Comparison of ENCODE assay signal across 8 cellular contexts in genomic region chr17:48055531-48056245, GRCh38. TPM values are rescaled to one million over a fixed set of nuclear protein-coding genes. Genes with fewer than 3 reads are reported as not detected.
DNase-seq lines count a peak whose midpoint lies in the region; ATAC-seq and TF ChIP-seq lines count a peak whose summit lies in the region.

No MANE protein-coding gene starts in this region.

- H3K36me3 ChIP-seq in CD8-positive, alpha-beta memory T cell (ENCODE audit: insufficient read depth, low read length): peaks cover 61% of the 10 kb centered on the region
- H3K36me3 ChIP-seq in RWPE2 (ENCODE audit: low read depth) (peaks cover 82% of the 10 kb centered on the region), spleen (peaks cover 5 to 100% (median 61%) of the 10 kb centered on the region in 6 donors)

- DNase-seq in CD8-positive, alpha-beta memory T cell: no peak
- DNase-seq in RWPE2 (ENCODE audit: low spot score) (no peak), erythroblast (lab: John Stamatoyannopoulos, UW) (peak; percentile 74 to 90), spleen (peak; percentile 34), KBM-7 (no peak), COLO829 (ENCODE audit: low spot score) (no peak), left colon (no peak)

- H3K9me3 Mint-ChIP-seq in CD8-positive, alpha-beta memory T cell: no peaks in the 10 kb centered on the region

- H3K9me3 ChIP-seq in CD8-positive, alpha-beta memory T cell (ENCODE audit: low read length): no peaks in the 10 kb centered on the region
- H3K9me3 ChIP-seq in RWPE2 (ENCODE audit: severe bottlenecking): no peaks in the 10 kb centered on the region
- no peaks in the 10 kb centered on the region for H3K9me3 ChIP-seq in spleen

- intact Hi-C loops in spleen (cut with DNase I; ENCODE audit: low total_unique reads) (no loop called here), left colon (cut with DNase I, micrococcal nuclease) (no loop called here)

- POLR2A ChIA-PET in CD8-positive, alpha-beta memory T cell (lab: Charles Lee): no interaction called here

- TF ChIP-seq POLR2A in erythroblast (IDR thresholded peaks at IDR 0.05; ENCODE audit: low read length): no peak
- no peak for TF ChIP-seq POLR2A in spleen (IDR thresholded peaks at IDR 0.05)

- peak overlapping the region in 5 of 8 donors; percentile 29 to 82 (median 73) for H3K27ac Mint-ChIP-seq in CD8-positive, alpha-beta memory T cell

- peak overlapping the region in 1 of 7 donors; percentile 55 for H3K4me3 Mint-ChIP-seq in CD8-positive, alpha-beta memory T cell

- H3K27ac ChIP-seq in CD8-positive, alpha-beta memory T cell (ENCODE audit: low read depth, low read length): peak overlapping the region; percentile 35
- H3K27ac ChIP-seq in RWPE2 (ENCODE audit: poor library complexity, severe bottlenecking) (peak overlapping the region; percentile 76), spleen (peak overlapping the region in 5 of 8 donors; percentile 38 to 97 (median 94))

- WGBS in spleen, 5 donors: 62 to 71% (median 64%) methylated on average over 5 of the region's 5 CpGs

- peaks cover 1 to 89% (median 23%) of the 10 kb centered on the region in 3 donors for H3K36me3 Mint-ChIP-seq in CD8-positive, alpha-beta memory T cell

- ATAC-seq in GM21447 (IDR thresholded peaks at IDR 0.05; ENCODE audit: unreplicated experiment) (peak; percentile 68), RWPE2 (ENCODE audit: low read depth) (peak; percentile 9; the same call in 2 of the 3 replicates), left colon (no peak)

- TF ChIP-seq CTCF in RWPE2 (IDR thresholded peaks at IDR 0.05; ENCODE audit: poor library complexity, severe bottlenecking) (no peak), spleen (IDR thresholded peaks at IDR 0.05 in 8 of 11, conservative IDR thresholded peaks at IDR 0.05 in 3 of 11) (no peak)

- no peaks in the 10 kb centered on the region for H3K27me3 Mint-ChIP-seq in CD8-positive, alpha-beta memory T cell

- H3K4me1 Mint-ChIP-seq in CD8-positive, alpha-beta memory T cell: peaks cover 38 to 45% (median 39%) of the 10 kb centered on the region in 3 donors

- no peaks in the 10 kb centered on the region for H3K27me3 ChIP-seq in CD8-positive, alpha-beta memory T cell (ENCODE audit: insufficient read depth, low read length, poor library complexity, severe bottlenecking)
- H3K27me3 ChIP-seq in RWPE2 (ENCODE audit: insufficient read depth, poor library complexity, severe bottlenecking): no peaks in the 10 kb centered on the region
- no peaks in the 10 kb centered on the region for H3K27me3 ChIP-seq in spleen (replicated peaks in 1 of 7)

- peaks cover 28% of the 10 kb centered on the region for H3K4me1 ChIP-seq in CD8-positive, alpha-beta memory T cell (ENCODE audit: insufficient read depth, low read length)
- H3K4me1 ChIP-seq in RWPE2 (ENCODE audit: insufficient read depth, poor library complexity, severe bottlenecking): peaks cover 49% of the 10 kb centered on the region
- H3K4me1 ChIP-seq in spleen: peaks cover 46 to 100% (median 80%) of the 10 kb centered on the region in 6 donors

- CTCF ChIA-PET in CD8-positive, alpha-beta memory T cell (lab: Charles Lee): interaction anchor here (0.7 kb wide), 1 partner anchor 24 kb away, joined by 3 read pairs; no protein-coding TSS in a partner anchor

- in situ Hi-C loops in KBM-7 (cut with MboI; ENCODE audit: low pct_unique_long_range_greater_than_20kb, low sequenced_read_pairs): no loop called here

- no peak overlapping the region for H3K4me3 ChIP-seq in CD8-positive, alpha-beta memory T cell (ENCODE audit: low read length)
- H3K4me3 ChIP-seq in RWPE2 (ENCODE audit: severe bottlenecking): no peak overlapping the region
- peak overlapping the region in 4 of 8 donors; percentile 36 to 98 (median 54) for H3K4me3 ChIP-seq in spleen

RNA-seq across cellular contexts. Expression of gene NFE2L1, which starts 7.5 kb away (rescaled TPM):
- total RNA-seq in CD8-positive, alpha-beta memory T cell: 10 to 100 TPM; 94.5 to 98.4 TPM
- 13.1 TPM for polyA plus RNA-seq in CD8-positive, alpha-beta memory T cell
- total RNA-seq in spleen (100 to 1,000 TPM; 111 to 242 (median 142) TPM), left colon (100 to 1,000 TPM; 223 to 245 TPM)
- 10 to 100 TPM; 21.2 to 59.5 (median 25.7) TPM for polyA plus RNA-seq in spleen

RNA-seq across cellular contexts. Expression of gene COPZ2, which starts 18.1 kb away (rescaled TPM):
- total RNA-seq in CD8-positive, alpha-beta memory T cell: 1 to 10 TPM; 7.6 to 8.3 TPM
- 3.3 TPM for polyA plus RNA-seq in CD8-positive, alpha-beta memory T cell
- total RNA-seq in spleen (10 to 100 TPM in 3 of 7 donors, 1 to 10 TPM in 4; 6.0 to 15.0 (median 9.0) TPM), left colon (1 to 10 TPM; 7.1 to 8.7 TPM)
- 1 to 10 TPM; 7.3 to 9.6 (median 8.5) TPM for polyA plus RNA-seq in spleen

RNA-seq across cellular contexts. Expression of gene CBX1, which starts 45.6 kb away (rescaled TPM):
- 10 to 100 TPM; 63.1 to 65.1 TPM for total RNA-seq in CD8-positive, alpha-beta memory T cell
- 21.1 TPM for polyA plus RNA-seq in CD8-positive, alpha-beta memory T cell
- total RNA-seq in spleen (10 to 100 TPM; 21.6 to 36.2 (median 29.8) TPM), left colon (10 to 100 TPM; 22.7 to 31.0 TPM)
- polyA plus RNA-seq in spleen: 10 to 100 TPM; 19.6 to 29.8 (median 27.4) TPM

RNA-seq across cellular contexts. Expression of gene SNX11, which starts 51.9 kb away (rescaled TPM):
- 10 to 100 TPM; 43.3 to 45.2 TPM for total RNA-seq in CD8-positive, alpha-beta memory T cell
- polyA plus RNA-seq in CD8-positive, alpha-beta memory T cell: 26.5 TPM
- total RNA-seq in spleen (10 to 100 TPM; 31.8 to 45.4 (median 39.2) TPM), left colon (10 to 100 TPM; 19.2 to 20.7 TPM)
- 10 to 100 TPM; 17.6 to 27.3 (median 26.3) TPM for polyA plus RNA-seq in spleen

Comparison
In these comparisons a context has a peak if more than half of its experiments do, and no peak if none do; other contexts are left out.
1. DNase-seq: peak in erythroblast (2 of 2) and spleen (single experiment); none in CD8-positive, alpha-beta memory T cell (0 of 5), RWPE2 (single experiment), KBM-7 (single experiment), COLO829 (single experiment) and left colon (0 of 2).
2. H3K27ac ChIP-seq: peak in every context shown above with its lines; median percentile 94 in spleen; 76 in RWPE2; 35 in CD8-positive, alpha-beta memory T cell.